ENCODE assay signal across 2 cellular contexts in the genomic region with DNA sequence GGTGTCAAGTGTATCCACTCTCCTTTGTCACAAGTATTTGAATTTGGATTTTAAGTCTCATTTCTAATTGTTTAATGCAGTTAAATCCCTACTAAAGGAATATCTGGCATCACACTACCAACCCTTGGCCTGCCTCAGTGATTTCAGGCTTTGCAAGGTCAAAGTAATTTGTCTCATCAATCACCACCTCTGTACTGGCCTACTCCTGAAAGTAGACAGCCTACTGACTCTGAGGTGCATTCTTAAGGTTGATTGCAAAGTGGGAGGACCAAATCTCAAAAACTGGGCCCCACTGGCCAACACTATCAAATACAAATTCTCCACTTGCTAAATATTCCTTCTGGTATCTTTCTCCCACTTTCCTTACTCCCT.
TF ChIP-seq lines count a peak whose summit lies in the region.

No MANE protein-coding gene starts in this region.

TF ChIP-seq in SK-N-SH treated with all-trans-retinoic acid at 6 μM for 48 hours, 23 proteins besides CTCF, POLR2A, EP300 and RAD21 (continued from another document):
- TF ChIP-seq, protein P1, sequence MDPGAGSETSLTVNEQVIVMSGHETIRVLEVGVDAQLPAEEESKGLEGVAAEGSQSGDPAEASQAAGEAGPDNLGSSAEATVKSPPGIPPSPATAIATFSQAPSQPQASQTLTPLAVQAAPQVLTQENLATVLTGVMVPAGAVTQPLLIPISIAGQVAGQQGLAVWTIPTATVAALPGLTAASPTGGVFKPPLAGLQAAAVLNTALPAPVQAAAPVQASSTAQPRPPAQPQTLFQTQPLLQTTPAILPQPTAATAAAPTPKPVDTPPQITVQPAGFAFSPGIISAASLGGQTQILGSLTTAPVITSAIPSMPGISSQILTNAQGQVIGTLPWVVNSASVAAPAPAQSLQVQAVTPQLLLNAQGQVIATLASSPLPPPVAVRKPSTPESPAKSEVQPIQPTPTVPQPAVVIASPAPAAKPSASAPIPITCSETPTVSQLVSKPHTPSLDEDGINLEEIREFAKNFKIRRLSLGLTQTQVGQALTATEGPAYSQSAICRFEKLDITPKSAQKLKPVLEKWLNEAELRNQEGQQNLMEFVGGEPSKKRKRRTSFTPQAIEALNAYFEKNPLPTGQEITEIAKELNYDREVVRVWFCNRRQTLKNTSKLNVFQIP (CRISPR knock-in tag; IDR thresholded peaks at IDR 0.05; ENCODE audit: borderline replicate concordance, low read depth): no peak
- TF ChIP-seq ZNF8 (CRISPR knock-in tag; IDR thresholded peaks at IDR 0.05) (no peak), PPARA (CRISPR knock-in tag; IDR thresholded peaks at IDR 0.05; ENCODE audit: borderline replicate concordance) (no peak), ZNF70 (CRISPR knock-in tag; IDR thresholded peaks at IDR 0.05) (no peak), TOX (CRISPR knock-in tag; IDR thresholded peaks at IDR 0.05; ENCODE audit: borderline replicate concordance) (no peak), ESRRG (CRISPR knock-in tag; IDR thresholded peaks at IDR 0.05) (no peak), ISL1 (CRISPR knock-in tag; IDR thresholded peaks at IDR 0.05) (no peak), GLIS3 (CRISPR knock-in tag; IDR thresholded peaks at IDR 0.05) (no peak), CSDC2 (CRISPR knock-in tag; IDR thresholded peaks at IDR 0.05) (no peak), ZNF565 (CRISPR knock-in tag; conservative IDR thresholded peaks at IDR 0.05; ENCODE audit: low read depth) (no peak), ZFP30 (CRISPR knock-in tag; IDR thresholded peaks at IDR 0.05) (no peak)
- TF ChIP-seq, protein P2, sequence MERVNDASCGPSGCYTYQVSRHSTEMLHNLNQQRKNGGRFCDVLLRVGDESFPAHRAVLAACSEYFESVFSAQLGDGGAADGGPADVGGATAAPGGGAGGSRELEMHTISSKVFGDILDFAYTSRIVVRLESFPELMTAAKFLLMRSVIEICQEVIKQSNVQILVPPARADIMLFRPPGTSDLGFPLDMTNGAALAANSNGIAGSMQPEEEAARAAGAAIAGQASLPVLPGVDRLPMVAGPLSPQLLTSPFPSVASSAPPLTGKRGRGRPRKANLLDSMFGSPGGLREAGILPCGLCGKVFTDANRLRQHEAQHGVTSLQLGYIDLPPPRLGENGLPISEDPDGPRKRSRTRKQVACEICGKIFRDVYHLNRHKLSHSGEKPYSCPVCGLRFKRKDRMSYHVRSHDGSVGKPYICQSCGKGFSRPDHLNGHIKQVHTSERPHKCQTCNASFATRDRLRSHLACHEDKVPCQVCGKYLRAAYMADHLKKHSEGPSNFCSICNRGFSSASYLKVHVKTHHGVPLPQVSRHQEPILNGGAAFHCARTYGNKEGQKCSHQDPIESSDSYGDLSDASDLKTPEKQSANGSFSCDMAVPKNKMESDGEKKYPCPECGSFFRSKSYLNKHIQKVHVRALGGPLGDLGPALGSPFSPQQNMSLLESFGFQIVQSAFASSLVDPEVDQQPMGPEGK (CRISPR knock-in tag; IDR thresholded peaks at IDR 0.05; ENCODE audit: borderline replicate concordance): no peak
- TF ChIP-seq, protein P3, sequence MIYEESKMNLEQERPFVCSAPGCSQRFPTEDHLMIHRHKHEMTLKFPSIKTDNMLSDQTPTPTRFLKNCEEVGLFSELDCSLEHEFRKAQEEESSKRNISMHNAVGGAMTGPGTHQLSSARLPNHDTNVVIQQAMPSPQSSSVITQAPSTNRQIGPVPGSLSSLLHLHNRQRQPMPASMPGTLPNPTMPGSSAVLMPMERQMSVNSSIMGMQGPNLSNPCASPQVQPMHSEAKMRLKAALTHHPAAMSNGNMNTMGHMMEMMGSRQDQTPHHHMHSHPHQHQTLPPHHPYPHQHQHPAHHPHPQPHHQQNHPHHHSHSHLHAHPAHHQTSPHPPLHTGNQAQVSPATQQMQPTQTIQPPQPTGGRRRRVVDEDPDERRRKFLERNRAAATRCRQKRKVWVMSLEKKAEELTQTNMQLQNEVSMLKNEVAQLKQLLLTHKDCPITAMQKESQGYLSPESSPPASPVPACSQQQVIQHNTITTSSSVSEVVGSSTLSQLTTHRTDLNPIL (CRISPR knock-in tag; IDR thresholded peaks at IDR 0.05; ENCODE audit: low read depth): no peak
- TF ChIP-seq, protein P4, sequence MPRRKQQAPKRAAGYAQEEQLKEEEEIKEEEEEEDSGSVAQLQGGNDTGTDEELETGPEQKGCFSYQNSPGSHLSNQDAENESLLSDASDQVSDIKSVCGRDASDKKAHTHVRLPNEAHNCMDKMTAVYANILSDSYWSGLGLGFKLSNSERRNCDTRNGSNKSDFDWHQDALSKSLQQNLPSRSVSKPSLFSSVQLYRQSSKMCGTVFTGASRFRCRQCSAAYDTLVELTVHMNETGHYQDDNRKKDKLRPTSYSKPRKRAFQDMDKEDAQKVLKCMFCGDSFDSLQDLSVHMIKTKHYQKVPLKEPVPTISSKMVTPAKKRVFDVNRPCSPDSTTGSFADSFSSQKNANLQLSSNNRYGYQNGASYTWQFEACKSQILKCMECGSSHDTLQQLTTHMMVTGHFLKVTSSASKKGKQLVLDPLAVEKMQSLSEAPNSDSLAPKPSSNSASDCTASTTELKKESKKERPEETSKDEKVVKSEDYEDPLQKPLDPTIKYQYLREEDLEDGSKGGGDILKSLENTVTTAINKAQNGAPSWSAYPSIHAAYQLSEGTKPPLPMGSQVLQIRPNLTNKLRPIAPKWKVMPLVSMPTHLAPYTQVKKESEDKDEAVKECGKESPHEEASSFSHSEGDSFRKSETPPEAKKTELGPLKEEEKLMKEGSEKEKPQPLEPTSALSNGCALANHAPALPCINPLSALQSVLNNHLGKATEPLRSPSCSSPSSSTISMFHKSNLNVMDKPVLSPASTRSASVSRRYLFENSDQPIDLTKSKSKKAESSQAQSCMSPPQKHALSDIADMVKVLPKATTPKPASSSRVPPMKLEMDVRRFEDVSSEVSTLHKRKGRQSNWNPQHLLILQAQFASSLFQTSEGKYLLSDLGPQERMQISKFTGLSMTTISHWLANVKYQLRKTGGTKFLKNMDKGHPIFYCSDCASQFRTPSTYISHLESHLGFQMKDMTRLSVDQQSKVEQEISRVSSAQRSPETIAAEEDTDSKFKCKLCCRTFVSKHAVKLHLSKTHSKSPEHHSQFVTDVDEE (CRISPR knock-in tag; IDR thresholded peaks at IDR 0.05): no peak
- TF ChIP-seq, protein P5, sequence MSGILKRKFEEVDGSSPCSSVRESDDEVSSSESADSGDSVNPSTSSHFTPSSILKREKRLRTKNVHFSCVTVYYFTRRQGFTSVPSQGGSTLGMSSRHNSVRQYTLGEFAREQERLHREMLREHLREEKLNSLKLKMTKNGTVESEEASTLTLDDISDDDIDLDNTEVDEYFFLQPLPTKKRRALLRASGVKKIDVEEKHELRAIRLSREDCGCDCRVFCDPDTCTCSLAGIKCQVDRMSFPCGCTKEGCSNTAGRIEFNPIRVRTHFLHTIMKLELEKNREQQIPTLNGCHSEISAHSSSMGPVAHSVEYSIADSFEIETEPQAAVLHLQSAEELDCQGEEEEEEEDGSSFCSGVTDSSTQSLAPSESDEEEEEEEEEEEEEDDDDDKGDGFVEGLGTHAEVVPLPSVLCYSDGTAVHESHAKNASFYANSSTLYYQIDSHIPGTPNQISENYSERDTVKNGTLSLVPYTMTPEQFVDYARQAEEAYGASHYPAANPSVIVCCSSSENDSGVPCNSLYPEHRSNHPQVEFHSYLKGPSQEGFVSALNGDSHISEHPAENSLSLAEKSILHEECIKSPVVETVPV (CRISPR knock-in tag; IDR thresholded peaks at IDR 0.05): no peak

TF ChIP-seq in SK-N-SH, 30 proteins besides CTCF, POLR2A, EP300 and RAD21 (continued from another document):
- TF ChIP-seq ELF1 (IDR thresholded peaks at IDR 0.05) (no peak), FOXM1 (IDR thresholded peaks at IDR 0.05; ENCODE audit: low read depth) (no peak), FOXJ3 (CRISPR knock-in tag; IDR thresholded peaks at IDR 0.05) (no peak), POLR2AphosphoS5 (IDR thresholded peaks at IDR 0.05; ENCODE audit: low read depth, low read length) (no peak), RCOR1 (IDR thresholded peaks at IDR 0.05; ENCODE audit: low read length) (no peak), MXI1 (IDR thresholded peaks at IDR 0.05; ENCODE audit: low read depth, low read length) (no peak), NRF1 (IDR thresholded peaks at IDR 0.05; ENCODE audit: low read depth, low read length) (no peak), SMC3 (IDR thresholded peaks at IDR 0.05; ENCODE audit: low read depth, low read length) (no peak)
- TF ChIP-seq, protein P6, sequence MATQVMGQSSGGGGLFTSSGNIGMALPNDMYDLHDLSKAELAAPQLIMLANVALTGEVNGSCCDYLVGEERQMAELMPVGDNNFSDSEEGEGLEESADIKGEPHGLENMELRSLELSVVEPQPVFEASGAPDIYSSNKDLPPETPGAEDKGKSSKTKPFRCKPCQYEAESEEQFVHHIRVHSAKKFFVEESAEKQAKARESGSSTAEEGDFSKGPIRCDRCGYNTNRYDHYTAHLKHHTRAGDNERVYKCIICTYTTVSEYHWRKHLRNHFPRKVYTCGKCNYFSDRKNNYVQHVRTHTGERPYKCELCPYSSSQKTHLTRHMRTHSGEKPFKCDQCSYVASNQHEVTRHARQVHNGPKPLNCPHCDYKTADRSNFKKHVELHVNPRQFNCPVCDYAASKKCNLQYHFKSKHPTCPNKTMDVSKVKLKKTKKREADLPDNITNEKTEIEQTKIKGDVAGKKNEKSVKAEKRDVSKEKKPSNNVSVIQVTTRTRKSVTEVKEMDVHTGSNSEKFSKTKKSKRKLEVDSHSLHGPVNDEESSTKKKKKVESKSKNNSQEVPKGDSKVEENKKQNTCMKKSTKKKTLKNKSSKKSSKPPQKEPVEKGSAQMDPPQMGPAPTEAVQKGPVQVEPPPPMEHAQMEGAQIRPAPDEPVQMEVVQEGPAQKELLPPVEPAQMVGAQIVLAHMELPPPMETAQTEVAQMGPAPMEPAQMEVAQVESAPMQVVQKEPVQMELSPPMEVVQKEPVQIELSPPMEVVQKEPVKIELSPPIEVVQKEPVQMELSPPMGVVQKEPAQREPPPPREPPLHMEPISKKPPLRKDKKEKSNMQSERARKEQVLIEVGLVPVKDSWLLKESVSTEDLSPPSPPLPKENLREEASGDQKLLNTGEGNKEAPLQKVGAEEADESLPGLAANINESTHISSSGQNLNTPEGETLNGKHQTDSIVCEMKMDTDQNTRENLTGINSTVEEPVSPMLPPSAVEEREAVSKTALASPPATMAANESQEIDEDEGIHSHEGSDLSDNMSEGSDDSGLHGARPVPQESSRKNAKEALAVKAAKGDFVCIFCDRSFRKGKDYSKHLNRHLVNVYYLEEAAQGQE (IDR thresholded peaks at IDR 0.05; ENCODE audit: low read depth, low read length): no peak
- TF ChIP-seq, protein P7, sequence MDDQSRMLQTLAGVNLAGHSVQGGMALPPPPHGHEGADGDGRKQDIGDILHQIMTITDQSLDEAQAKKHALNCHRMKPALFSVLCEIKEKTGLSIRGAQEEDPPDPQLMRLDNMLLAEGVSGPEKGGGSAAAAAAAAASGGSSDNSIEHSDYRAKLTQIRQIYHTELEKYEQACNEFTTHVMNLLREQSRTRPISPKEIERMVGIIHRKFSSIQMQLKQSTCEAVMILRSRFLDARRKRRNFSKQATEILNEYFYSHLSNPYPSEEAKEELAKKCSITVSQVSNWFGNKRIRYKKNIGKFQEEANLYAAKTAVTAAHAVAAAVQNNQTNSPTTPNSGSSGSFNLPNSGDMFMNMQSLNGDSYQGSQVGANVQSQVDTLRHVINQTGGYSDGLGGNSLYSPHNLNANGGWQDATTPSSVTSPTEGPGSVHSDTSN (IDR thresholded peaks at IDR 0.05): no peak
- TF ChIP-seq, protein P8, sequence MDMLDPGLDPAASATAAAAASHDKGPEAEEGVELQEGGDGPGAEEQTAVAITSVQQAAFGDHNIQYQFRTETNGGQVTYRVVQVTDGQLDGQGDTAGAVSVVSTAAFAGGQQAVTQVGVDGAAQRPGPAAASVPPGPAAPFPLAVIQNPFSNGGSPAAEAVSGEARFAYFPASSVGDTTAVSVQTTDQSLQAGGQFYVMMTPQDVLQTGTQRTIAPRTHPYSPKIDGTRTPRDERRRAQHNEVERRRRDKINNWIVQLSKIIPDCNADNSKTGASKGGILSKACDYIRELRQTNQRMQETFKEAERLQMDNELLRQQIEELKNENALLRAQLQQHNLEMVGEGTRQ (IDR thresholded peaks at IDR 0.05; ENCODE audit: borderline replicate concordance, low read depth, low read length): no peak
